In genomic region chr12:560666-561065, GRCh38 we compare ENCODE assay signal across 18 cellular contexts.
A peak's percentile ranks its signal among the peaks of the same experiment; 100 is the strongest.
DNase-seq lines count a peak whose midpoint lies in the region; TF ChIP-seq lines count a peak whose summit lies in the region.
"Had no signal": no experiment of that assay in that cellular context is flagged by ENCODE, and none has a peak within 500 bp of the region (broad histone marks: within the 10 kb centered on the region; RNA-seq: fewer than 3 reads in every experiment).

No MANE protein-coding gene starts in this region.

- DNase-seq in COR-L47 (lab: John Stamatoyannopoulos, UW), result peak; percentile 77
- DNase-seq in NCI-H2171 (lab: John Stamatoyannopoulos, UW), result peak; percentile 64
- DNase-seq in endodermal cell, result no peak
- no peak for DNase-seq in inferior parietal cortex (ENCODE audit: extremely low spot score)
- DNase-seq in caudate nucleus (lab: John Stamatoyannopoulos, UW), result no peak
- no peak for DNase-seq in activated CD8-positive, alpha-beta memory T cell treated with anti-CD3 and anti-CD28 coated beads, Interleukin-2, amount 50 U/mL, for 48 hours
- DNase-seq: activated CD4-positive, alpha-beta T cell treated with anti-CD3 and anti-CD28 coated beads for 48 hours; amygdala; DMS53; H7; MM.1S; NK-92 treated with Interleukin-12 subunit alpha and Interleukin-12 subunit beta, amount 100 ng/mL, for 24 hours; stomach; upper lobe of right lung had no signal

- no peaks in the 10 kb centered on the region for H3K9me3 Mint-ChIP-seq in endodermal cell
- H3K9me3 Mint-ChIP-seq: nephron had no signal

- 95% methylated on average over 3 to 8 of the region's 10 CpGs for WGBS in endodermal cell (ENCODE audit: insufficient coverage in 1 of 2, insufficient read length in 1 of 2), 2 experiments

- no peak overlapping the region for H3K27ac Mint-ChIP-seq in endodermal cell
- H3K27ac Mint-ChIP-seq: progenitor cell of endocrine pancreas had no signal

- H3K27me3 Mint-ChIP-seq in endodermal cell (ENCODE audit: insufficient read depth), result no peaks in the 10 kb centered on the region
- H3K27me3 Mint-ChIP-seq: progenitor cell of endocrine pancreas had no signal

- H3K4me3 Mint-ChIP-seq in endodermal cell, result no peak overlapping the region
- H3K4me3 Mint-ChIP-seq: nephron had no signal

- H3K27me3 ChIP-seq in BLaER1 treated with 17β-estradiol and CSF1 and Interleukin-3, amounts not matched to agents 10 nM and 100 nM, result 0 out of 22 replicates have a peak, but pooled peaks cover 0 to 4% (median 0%) of the 10 kb centered on the region in 11 experiments
- H3K27me3 ChIP-seq in endodermal cell (ENCODE audit: control insufficient read depth, insufficient read depth, low read length, poor library complexity, severe bottlenecking), result no peaks in the 10 kb centered on the region
- H3K27me3 ChIP-seq: stomach, upper lobe of right lung had no signal

- H3K9ac ChIP-seq in BLaER1 treated with 17β-estradiol and CSF1 and Interleukin-3, amounts not matched to agents 10 nM and 100 nM, result peak overlapping the region in 5 of 11 experiments; percentile 9 to 76 (median 58); a peak in 3 of 22 replicates
- no peak overlapping the region for H3K9ac ChIP-seq in endodermal cell (ENCODE audit: extremely low read depth, low read length, poor library complexity, severe bottlenecking)

- no peak for TF ChIP-seq CTCF in endodermal cell (conservative IDR thresholded peaks at IDR 0.05)

- H3K4me1 ChIP-seq in BLaER1 treated with 17β-estradiol and CSF1 and Interleukin-3, amounts not matched to agents 10 nM and 100 nM, result peaks cover 70 to 91% (median 79%) of the 10 kb centered on the region in 10 experiments
- H3K4me1 ChIP-seq in endodermal cell (ENCODE audit: control insufficient read depth, insufficient read depth, low read length), result no peaks in the 10 kb centered on the region

- peaks cover 0 to 37% (median 12%) of the 10 kb centered on the region in 11 experiments; a peak in 10 of 22 replicates for H4K20me1 ChIP-seq in BLaER1 treated with 17β-estradiol and CSF1 and Interleukin-3, amounts not matched to agents 10 nM and 100 nM

- H3K36me3 ChIP-seq in BLaER1 treated with 17β-estradiol and CSF1 and Interleukin-3, amounts not matched to agents 10 nM and 100 nM, result peaks cover 0 to 33% (median 0%) of the 10 kb centered on the region in 11 experiments; a peak in 8 of 22 replicates
- peaks cover 26% of the 10 kb centered on the region for H3K36me3 ChIP-seq in endodermal cell (ENCODE audit: control insufficient read depth, insufficient read depth, low read length)
- H3K36me3 ChIP-seq: upper lobe of right lung had no signal

- H3K4me1 Mint-ChIP-seq in endodermal cell, result no peaks in the 10 kb centered on the region

- peaks cover 70% of the 10 kb centered on the region for H3K36me3 Mint-ChIP-seq in endodermal cell (ENCODE audit: low read depth)

- no peak overlapping the region; a peak in 2 of 22 replicates for H3K27ac ChIP-seq in BLaER1 treated with 17β-estradiol and CSF1 and Interleukin-3, amounts not matched to agents 10 nM and 100 nM
- H3K27ac ChIP-seq in endodermal cell (ENCODE audit: low read depth, low read length), result peak overlapping the region; percentile 32
- no peak overlapping the region for H3K27ac ChIP-seq in caudate nucleus (ENCODE audit: low read depth, low read length)

- H3K9me3 ChIP-seq in BLaER1 treated with 17β-estradiol and CSF1 and Interleukin-3, amounts not matched to agents 10 nM and 100 nM (replicated peaks in 1 of 11), result no peaks in the 10 kb centered on the region
- no peaks in the 10 kb centered on the region for H3K9me3 ChIP-seq in endodermal cell (ENCODE audit: control insufficient read depth, low read length)
- H3K9me3 ChIP-seq: stomach, upper lobe of right lung had no signal

- H3K4me3 ChIP-seq in BLaER1 treated with 17β-estradiol and CSF1 and Interleukin-3, amounts not matched to agents 10 nM and 100 nM, result peak overlapping the region in 1 of 10 experiments; percentile 45; a peak in 2 of 20 replicates
- H3K4me3 ChIP-seq in endodermal cell (ENCODE audit: low read length), result no peak overlapping the region
- H3K4me3 ChIP-seq: skin epidermis, stomach, upper lobe of right lung had no signal

- H3K4me2 ChIP-seq in BLaER1 treated with 17β-estradiol and CSF1 and Interleukin-3, amounts not matched to agents 10 nM and 100 nM, result peak overlapping the region; percentile 86 to 99 (median 97)

Comparison
In these comparisons a context has a peak if more than half of its experiments do, and no peak if none do; other contexts are left out.
1. DNase-seq: peak in COR-L47 (single experiment) and NCI-H2171 (single experiment); none in endodermal cell (single experiment), inferior parietal cortex (single experiment), caudate nucleus (0 of 61) and activated CD8-positive, alpha-beta memory T cell treated with anti-CD3 and anti-CD28 coated beads, Interleukin-2, amount 50 U/mL, for 48 hours (single experiment).